ENCODE assay signal across 8 cellular contexts in genomic region chr22:29524440-29525191, GRCh38. TPM values are rescaled to one million over a fixed set of nuclear protein-coding genes. Genes with fewer than 3 reads are reported as not detected.
A peak's percentile ranks its signal among the peaks of the same experiment; 100 is the strongest.
DNase-seq lines count a peak whose midpoint lies in the region; ATAC-seq and TF ChIP-seq lines count a peak whose summit lies in the region.
"Had no signal": no experiment of that assay in that cellular context is flagged by ENCODE, and none has a peak within 500 bp of the region (broad histone marks: within the 10 kb centered on the region; RNA-seq: fewer than 3 reads in every experiment).

No MANE protein-coding gene starts in this region.

- in situ Hi-C loops in G401 (cut with HindIII; ENCODE audit: low sequenced_read_pairs): no loop called here

- no peaks in the 10 kb centered on the region for H3K9me3 ChIP-seq in left ventricle myocardium inferior (replicated peaks)

- intact Hi-C loops in left ventricle myocardium inferior (cut with micrococcal nuclease): no loop called here

- H3K27me3 ChIP-seq in left ventricle myocardium inferior (ENCODE audit: low read depth): no peaks in the 10 kb centered on the region

- TF ChIP-seq RAD21 in Ishikawa (IDR thresholded peaks at IDR 0.05; ENCODE audit: low read depth): peak; percentile 53

- H3K36me3 ChIP-seq in left ventricle myocardium inferior: peaks cover 92% of the 10 kb centered on the region

- no peaks in the 10 kb centered on the region for H3K4me1 Mint-ChIP-seq in activated T-cell treated with anti-CD3 and anti-CD28 coated beads, Interleukin-2, amount 50 U/mL, for 24 hours (ENCODE audit: low read depth)

- H3K27ac ChIP-seq in left ventricle myocardium inferior (replicated peaks): no peak overlapping the region

- peak; percentile 66 for DNase-seq in G401 (ENCODE audit: low spot score)
- DNase-seq in activated T-cell treated with anti-CD3 and anti-CD28 coated beads, Interleukin-2, amount 50 U/mL, for 24 hours: peak; percentile 41
- DNase-seq in left ventricle myocardium inferior: peak; percentile 26
- peak; percentile 29 for DNase-seq in stimulated activated CD8-positive, alpha-beta memory T cell treated with anti-CD3 and anti-CD28 coated beads, Interleukin-4, amount 100 ng/mL, for 48 hours
- DNase-seq in DMS79 (lab: John Stamatoyannopoulos, UW): no peak

- H3K27me3 Mint-ChIP-seq in activated T-cell treated with anti-CD3 and anti-CD28 coated beads, Interleukin-2, amount 50 U/mL, for 24 hours: no peaks in the 10 kb centered on the region

- no peak for ATAC-seq in GM18511 (IDR thresholded peaks at IDR 0.05; ENCODE audit: unreplicated experiment)

- no peaks in the 10 kb centered on the region for H3K4me1 ChIP-seq in left ventricle myocardium inferior

- TF ChIP-seq CTCF in left ventricle myocardium inferior (IDR thresholded peaks at IDR 0.05; ENCODE audit: borderline replicate concordance): peak; percentile 60

- H3K4me3 ChIP-seq in left ventricle myocardium inferior: no peak overlapping the region

- peaks cover 96% of the 10 kb centered on the region for H3K36me3 Mint-ChIP-seq in activated T-cell treated with anti-CD3 and anti-CD28 coated beads, Interleukin-2, amount 50 U/mL, for 24 hours (ENCODE audit: low read depth)

- no peak overlapping the region for H3K4me3 Mint-ChIP-seq in activated T-cell treated with anti-CD3 and anti-CD28 coated beads, Interleukin-2, amount 50 U/mL, for 24 hours
- H3K4me3 Mint-ChIP-seq: T-helper 1 cell treated with Interleukin-12 subunit alpha and Interleukin-12 subunit beta and Interleukin-4 antibody, amounts not matched to agents 30 μg/mL and 1 μg/mL, for 36 hours had no signal

- TF ChIP-seq EP300 in Ishikawa (IDR thresholded peaks at IDR 0.05; ENCODE audit: borderline replicate concordance): no peak

- H3K9me3 Mint-ChIP-seq in activated T-cell treated with anti-CD3 and anti-CD28 coated beads, Interleukin-2, amount 50 U/mL, for 24 hours: no peaks in the 10 kb centered on the region
- H3K9me3 Mint-ChIP-seq: T-helper 1 cell treated with Interleukin-12 subunit alpha and Interleukin-12 subunit beta and Interleukin-4 antibody, amounts not matched to agents 30 μg/mL and 1 μg/mL, for 36 hours had no signal

- H3K27ac Mint-ChIP-seq in activated T-cell treated with anti-CD3 and anti-CD28 coated beads, Interleukin-2, amount 50 U/mL, for 24 hours: peak overlapping the region; percentile 18
- H3K27ac Mint-ChIP-seq: T-helper 1 cell treated with Interleukin-12 subunit alpha and Interleukin-12 subunit beta and Interleukin-4 antibody, amounts not matched to agents 30 μg/mL and 1 μg/mL, for 36 hours had no signal

TF ChIP-seq in Ishikawa, 13 proteins besides CTCF, POLR2A, EP300 and RAD21:
- no peak for TF ChIP-seq YY1 (IDR thresholded peaks at IDR 0.05; ENCODE audit: low read depth)
- peak; percentile 60 for TF ChIP-seq TEAD4 (IDR thresholded peaks at IDR 0.05)
- no peak for TF ChIP-seq CEBPB (IDR thresholded peaks at IDR 0.05)
- no peak for TF ChIP-seq CREB1 (IDR thresholded peaks at IDR 0.05; ENCODE audit: low read depth)
- TF ChIP-seq, protein P1, sequence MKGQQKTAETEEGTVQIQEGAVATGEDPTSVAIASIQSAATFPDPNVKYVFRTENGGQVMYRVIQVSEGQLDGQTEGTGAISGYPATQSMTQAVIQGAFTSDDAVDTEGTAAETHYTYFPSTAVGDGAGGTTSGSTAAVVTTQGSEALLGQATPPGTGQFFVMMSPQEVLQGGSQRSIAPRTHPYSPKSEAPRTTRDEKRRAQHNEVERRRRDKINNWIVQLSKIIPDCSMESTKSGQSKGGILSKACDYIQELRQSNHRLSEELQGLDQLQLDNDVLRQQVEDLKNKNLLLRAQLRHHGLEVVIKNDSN (IDR thresholded peaks at IDR 0.05): no peak
- TF ChIP-seq NFIC (IDR thresholded peaks at IDR 0.05): no peak
- TF ChIP-seq REST (IDR thresholded peaks at IDR 0.05; ENCODE audit: low read depth): no peak
- TF ChIP-seq EGR1 (IDR thresholded peaks at IDR 0.05): no peak
- TF ChIP-seq MAX (IDR thresholded peaks at IDR 0.05): no peak
TF ChIP-seq in Ishikawa: peak in this region for 1.

RNA-seq across cellular contexts. Expression of gene THOC5, which starts 28.9 kb away (rescaled TPM):
- total RNA-seq in G401 (2014; rRNA removed; shearing (Covaris generic)): 58.9 and 62.6 TPM in 2 replicates
- total RNA-seq in left ventricle myocardium inferior: 39.3 TPM

RNA-seq across cellular contexts. Expression of gene NEFH, which starts 44.6 kb away (rescaled TPM):
- total RNA-seq in G401 (2014; rRNA removed; shearing (Covaris generic)): 11.6 and 14.3 TPM in 2 replicates
- 0.16 TPM for total RNA-seq in left ventricle myocardium inferior

RNA-seq across cellular contexts. Expression of gene NIPSNAP1, which starts 56.3 kb away (rescaled TPM):
- 187 and 209 TPM in 2 replicates for total RNA-seq in G401 (2014; rRNA removed; shearing (Covaris generic))
- 17.2 TPM for total RNA-seq in left ventricle myocardium inferior

Comparison
In these comparisons a context has a peak if more than half of its experiments do, and no peak if none do; other contexts are left out.
1. RNA of gene NEFH, which starts 44.6 kb away (total RNA-seq): 11.6 to 14.3 TPM in G401; 0.16 TPM in left ventricle myocardium inferior (single experiment); every median in the first group is over 10 times any median in the second.
2. RNA of gene NIPSNAP1, which starts 56.3 kb away (total RNA-seq): 187 to 209 TPM in G401; 17.2 TPM in left ventricle myocardium inferior (single experiment); every median in the first group is over 10 times any median in the second.